Comparison of ENCODE assay signal across 7 cellular contexts in the genomic region with DNA sequence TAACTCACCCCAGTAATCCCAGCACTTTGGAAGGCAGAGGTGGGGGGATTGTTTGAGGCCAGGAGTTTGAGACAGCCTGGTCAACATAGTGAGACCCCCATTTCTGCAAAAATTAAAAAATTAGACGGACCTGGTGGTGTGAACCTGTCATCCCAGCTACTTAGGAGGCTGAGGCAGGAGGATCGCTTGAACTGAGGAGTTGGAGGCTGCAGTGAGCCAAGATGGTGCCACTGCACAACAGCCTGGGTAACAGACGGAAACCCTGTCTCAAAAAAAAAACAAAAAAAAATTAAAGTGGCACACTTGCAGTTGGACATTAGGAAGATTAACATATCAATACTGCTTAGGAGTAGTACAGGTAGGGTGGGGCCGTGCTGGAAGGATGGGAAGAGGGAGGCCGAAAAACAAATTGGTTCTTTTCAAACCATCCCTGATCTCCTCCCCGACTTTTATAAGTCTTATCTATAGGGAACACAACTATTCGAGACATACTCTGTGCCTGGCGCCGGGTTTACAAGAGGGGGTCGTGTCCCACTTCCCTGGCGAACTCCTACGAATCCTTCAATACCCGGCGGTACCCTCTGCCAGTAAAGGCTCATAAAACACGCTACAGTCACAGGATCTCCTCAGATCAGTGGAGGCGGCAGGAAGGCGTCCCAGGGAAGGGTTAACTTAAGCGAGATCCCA. TPM values are rescaled to one million over a fixed set of nuclear protein-coding genes. Genes with fewer than 3 reads are reported as not detected.
DNase-seq lines count a peak whose midpoint lies in the region; ATAC-seq, FAIRE-seq and TF ChIP-seq lines count a peak whose summit lies in the region.

No MANE protein-coding gene starts in this region.

- peak overlapping the region; percentile 72 for H3K4me2 ChIP-seq in hepatocyte

- no peaks in the 10 kb centered on the region for H3K27me3 Mint-ChIP-seq in activated CD4-positive, alpha-beta memory T cell treated with anti-CD3 and anti-CD28 coated beads for 36 hours
- H3K27me3 Mint-ChIP-seq in stimulated activated memory B cell treated with anti-CD40 and anti-IgM and Interleukin-4, amounts not matched to agents 10 μg/mL and 1 μg/mL and 100 μg/mL, for 72 hours, result no peaks in the 10 kb centered on the region

- H3K27me3 ChIP-seq in HL-60 (ENCODE audit: insufficient read depth, poor library complexity, severe bottlenecking) (no peaks in the 10 kb centered on the region), hepatocyte (no peaks in the 10 kb centered on the region)

- no peaks in the 10 kb centered on the region for H3K9me3 Mint-ChIP-seq in activated CD4-positive, alpha-beta memory T cell treated with anti-CD3 and anti-CD28 coated beads for 36 hours
- H3K9me3 Mint-ChIP-seq in stimulated activated memory B cell treated with anti-CD40 and anti-IgM and Interleukin-4, amounts not matched to agents 10 μg/mL and 1 μg/mL and 100 μg/mL, for 72 hours, result no peaks in the 10 kb centered on the region

- peaks cover 18% of the 10 kb centered on the region for H3K4me1 Mint-ChIP-seq in activated CD4-positive, alpha-beta memory T cell treated with anti-CD3 and anti-CD28 coated beads for 36 hours (ENCODE audit: low read depth)
- H3K4me1 Mint-ChIP-seq in stimulated activated memory B cell treated with anti-CD40 and anti-IgM and Interleukin-4, amounts not matched to agents 10 μg/mL and 1 μg/mL and 100 μg/mL, for 72 hours, result peaks cover 31% of the 10 kb centered on the region

- H3K4me3 Mint-ChIP-seq in activated CD4-positive, alpha-beta memory T cell treated with anti-CD3 and anti-CD28 coated beads for 36 hours, result peak overlapping the region; percentile 95
- H3K4me3 Mint-ChIP-seq in stimulated activated memory B cell treated with anti-CD40 and anti-IgM and Interleukin-4, amounts not matched to agents 10 μg/mL and 1 μg/mL and 100 μg/mL, for 72 hours, result peak overlapping the region; percentile 99

- no peaks in the 10 kb centered on the region for H4K20me1 ChIP-seq in hepatocyte (ENCODE audit: insufficient read depth, poor library complexity, severe bottlenecking)

- no peak for FAIRE-seq in GM12891 (lab: Jason Lieb, UNC)

- H3K9me3 ChIP-seq in hepatocyte (ENCODE audit: low read depth), result no peaks in the 10 kb centered on the region

- ATAC-seq in stimulated activated memory B cell treated with anti-CD40 and anti-IgM and Interleukin-4, amounts not matched to agents 10 μg/mL and 1 μg/mL and 100 μg/mL, for 72 hours, result no peak
- ATAC-seq in GM21528 (IDR thresholded peaks at IDR 0.05; ENCODE audit: low FRiP score, unreplicated experiment), result no peak

- TF ChIP-seq CTCF in HL-60 (IDR thresholded peaks at IDR 0.05; ENCODE audit: insufficient read depth, low read length) (no peak), hepatocyte (IDR thresholded peaks at IDR 0.05; ENCODE audit: poor library complexity) (no peak)

- CTCF ChIA-PET in activated CD4-positive, alpha-beta memory T cell treated with anti-CD3 and anti-CD28 coated beads for 36 hours (lab: Charles Lee), result no interaction called here

- H3K27ac Mint-ChIP-seq in activated CD4-positive, alpha-beta memory T cell treated with anti-CD3 and anti-CD28 coated beads for 36 hours, result peak overlapping the region; percentile 82
- H3K27ac Mint-ChIP-seq in stimulated activated memory B cell treated with anti-CD40 and anti-IgM and Interleukin-4, amounts not matched to agents 10 μg/mL and 1 μg/mL and 100 μg/mL, for 72 hours, result peak overlapping the region; percentile 97

- 17% methylated on average over 18 of the region's 18 CpGs for WGBS in hepatocyte (ENCODE audit: low lambda C conversion rate, missing lambda C conversion rate)

- peak overlapping the region; percentile 47 for H2AFZ ChIP-seq in hepatocyte

- DNase-seq in HL-60 (ENCODE audit: low read depth in 1 of 2, low spot score in 1 of 2) (no peak), hepatocyte (ENCODE audit: low spot score) (peak; percentile 69), GM12891 (ENCODE audit: insufficient read length, low spot score) (no peak), hepatic stellate cell (ENCODE audit: low spot score) (no peak)
- no peak for DNase-seq in activated CD4-positive, alpha-beta memory T cell treated with anti-CD3 and anti-CD28 coated beads for 36 hours

- H3K4me1 ChIP-seq in hepatocyte (ENCODE audit: insufficient read depth), result peaks cover 12% of the 10 kb centered on the region

- H3K79me2 ChIP-seq in hepatocyte, result peaks cover 25% of the 10 kb centered on the region

- no peaks in the 10 kb centered on the region for H3K36me3 ChIP-seq in hepatocyte (replicated peaks; ENCODE audit: insufficient read depth, low read depth)

- H3K4me3 ChIP-seq in HL-60 (replicated peaks; ENCODE audit: insufficient read depth, low read length) (peak overlapping the region; percentile 67), hepatocyte (peak overlapping the region; percentile 85)

- POLR2A ChIA-PET in activated CD4-positive, alpha-beta memory T cell treated with anti-CD3 and anti-CD28 coated beads for 36 hours (lab: Charles Lee), result interaction anchor here (1.0 kb wide), 1 partner anchor 12 kb away, joined by 3 read pairs; no protein-coding TSS in a partner anchor

- intact Hi-C loops in activated CD4-positive, alpha-beta memory T cell treated with anti-CD3 and anti-CD28 coated beads for 36 hours (cut with micrococcal nuclease), result loop anchor here (1.0 to 2.0 kb wide), 3 partner anchors 9 to 30 kb away; a partner anchor contains a TSS

- TF ChIP-seq POLR2A in GM12891 (IDR thresholded peaks at IDR 0.05; ENCODE audit: low read depth, low read length), result no peak

- H3K9me2 ChIP-seq in hepatocyte (replicated peaks; ENCODE audit: insufficient read depth), result no peaks in the 10 kb centered on the region

- peak overlapping the region; percentile 97 for H3K27ac ChIP-seq in HL-60 (replicated peaks)
- H3K27ac ChIP-seq in hepatocyte, result peak overlapping the region; percentile 90

- peaks cover 8% of the 10 kb centered on the region for H3K36me3 Mint-ChIP-seq in activated CD4-positive, alpha-beta memory T cell treated with anti-CD3 and anti-CD28 coated beads for 36 hours
- H3K36me3 Mint-ChIP-seq in stimulated activated memory B cell treated with anti-CD40 and anti-IgM and Interleukin-4, amounts not matched to agents 10 μg/mL and 1 μg/mL and 100 μg/mL, for 72 hours, result peaks cover 6% of the 10 kb centered on the region

TF ChIP-seq in GM12891, 5 proteins besides CTCF, POLR2A, EP300 and RAD21:
- TF ChIP-seq POU2F2 (IDR thresholded peaks at IDR 0.05; ENCODE audit: low read depth, low read length) (no peak), POLR2AphosphoS5 (IDR thresholded peaks at IDR 0.05; ENCODE audit: low read depth, low read length) (no peak), PAX5 (IDR thresholded peaks at IDR 0.05; ENCODE audit: insufficient read depth, low read length, severe bottlenecking) (no peak), TAF1 (IDR thresholded peaks at IDR 0.05; ENCODE audit: low read depth, low read length) (no peak), SPI1 (IDR thresholded peaks at IDR 0.05; ENCODE audit: low read depth, low read length) (no peak)

RNA-seq across cellular contexts. Expression of a gene that starts 0.6 kb away (rescaled TPM):
- total RNA-seq in activated CD4-positive, alpha-beta memory T cell treated with anti-CD3 and anti-CD28 coated beads for 36 hours, result 10 to 100 TPM; 54.3 to 63.7 TPM
- 13.3 and 29.2 TPM in 2 replicates for total RNA-seq in hepatocyte
- 44.2 and 44.3 TPM in 2 replicates for polyA plus RNA-seq in hepatocyte
- polyA plus RNA-seq in GM12891 (2012; ENCODE audit: low read depth, missing spikeins), result 23.2 TPM

RNA-seq across cellular contexts. Expression of a gene that starts 0.9 kb away (rescaled TPM):
- 10 to 100 TPM; 11.9 to 12.4 TPM for total RNA-seq in activated CD4-positive, alpha-beta memory T cell treated with anti-CD3 and anti-CD28 coated beads for 36 hours
- total RNA-seq in hepatocyte, result 19.5 and 28.1 TPM in 2 replicates
- polyA plus RNA-seq in hepatocyte, result 21.3 and 27.4 TPM in 2 replicates
- 2.8 TPM for polyA plus RNA-seq in GM12891 (2012; ENCODE audit: low read depth, missing spikeins)

RNA-seq across cellular contexts. Expression of a gene that starts 8.2 kb away (rescaled TPM):
- 1 to 10 TPM; 2.3 to 3.4 TPM for total RNA-seq in activated CD4-positive, alpha-beta memory T cell treated with anti-CD3 and anti-CD28 coated beads for 36 hours
- total RNA-seq in hepatocyte, result 2.7 and 3.2 TPM in 2 replicates
- polyA plus RNA-seq in hepatocyte, result 3.7 and 4.5 TPM in 2 replicates
- polyA plus RNA-seq in GM12891 (2012; ENCODE audit: low read depth, missing spikeins), result 0.87 TPM

RNA-seq across cellular contexts. Expression of a gene that starts 17.1 kb away (rescaled TPM):
- total RNA-seq in activated CD4-positive, alpha-beta memory T cell treated with anti-CD3 and anti-CD28 coated beads for 36 hours, result 10 to 100 TPM; 11.3 to 12.2 TPM
- total RNA-seq in hepatocyte, result 13.0 and 22.8 TPM in 2 replicates
- polyA plus RNA-seq in hepatocyte, result 17.4 and 22.0 TPM in 2 replicates
- 9.1 TPM for polyA plus RNA-seq in GM12891 (2012; ENCODE audit: low read depth, missing spikeins)

RNA-seq across cellular contexts. Expression of a gene that starts 17.3 kb away (rescaled TPM):
- total RNA-seq in activated CD4-positive, alpha-beta memory T cell treated with anti-CD3 and anti-CD28 coated beads for 36 hours, result 100 to 1,000 TPM; 393 to 398 TPM
- total RNA-seq in hepatocyte, result 39.0 and 42.1 TPM in 2 replicates
- 49.3 and 57.5 TPM in 2 replicates for polyA plus RNA-seq in hepatocyte
- 180 TPM for polyA plus RNA-seq in GM12891 (2012; ENCODE audit: low read depth, missing spikeins)
